Comparison of ENCODE assay signal across 8 cellular contexts in the genomic region with DNA sequence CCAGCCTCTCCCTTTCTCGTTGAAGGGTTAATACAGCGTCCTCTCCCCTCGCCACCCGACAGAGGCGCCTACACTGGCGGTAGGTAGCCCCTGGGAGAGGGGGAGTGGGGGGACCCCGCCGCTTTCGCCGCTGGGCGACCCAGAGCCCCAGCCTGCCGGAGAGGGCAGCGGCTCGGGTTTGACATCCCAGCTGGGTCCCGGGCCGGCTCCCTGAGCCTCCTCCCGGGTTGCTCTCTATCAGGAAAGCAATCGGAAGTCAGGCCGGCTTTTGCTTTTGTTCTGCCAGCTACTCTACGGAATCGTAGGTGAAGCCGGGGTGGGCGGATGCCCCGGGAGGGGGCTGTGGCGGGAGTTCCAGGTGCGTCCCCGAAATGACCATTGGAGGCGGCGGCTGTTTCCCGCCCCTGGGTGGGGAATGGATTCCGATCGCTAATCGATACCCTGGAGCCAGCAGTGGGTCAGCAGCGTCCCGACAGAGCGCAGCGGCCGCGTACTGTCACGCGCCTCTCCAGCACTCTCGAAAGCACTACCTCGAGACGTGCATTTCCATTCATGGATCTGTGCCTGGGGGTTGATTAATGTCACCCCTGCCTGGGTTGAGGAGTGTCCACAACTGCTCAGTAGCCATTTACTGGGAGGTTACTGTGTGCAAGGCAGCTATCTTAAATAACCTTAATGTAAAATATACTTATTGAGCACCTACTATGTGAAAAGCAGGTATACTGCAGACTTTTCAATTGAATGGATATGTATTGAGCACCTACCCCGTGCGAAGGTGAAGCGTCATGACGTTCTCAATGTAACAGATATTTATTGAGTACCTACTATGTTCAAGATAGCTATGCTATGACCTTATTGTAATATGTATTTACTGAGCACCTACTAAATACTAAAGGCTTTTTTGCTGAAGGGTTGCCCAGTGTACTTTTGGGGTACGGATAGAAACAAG. TPM values are rescaled to one million over a fixed set of nuclear protein-coding genes. Genes with fewer than 3 reads are reported as not detected.
A peak's percentile ranks its signal among the peaks of the same experiment; 100 is the strongest.
DNase-seq lines count a peak whose midpoint lies in the region; ATAC-seq and TF ChIP-seq lines count a peak whose summit lies in the region.

No MANE protein-coding gene starts in this region.

- H3K27ac ChIP-seq in VCaP (peak overlapping the region; percentile 66; the same call in 1 of the 2 replicates), right cardiac atrium (ENCODE audit: low read length) (peak overlapping the region; percentile 80), gastrocnemius medialis (peak overlapping the region in 1 of 4 donors; percentile 46)

- TF ChIP-seq POLR2A in gastrocnemius medialis (IDR thresholded peaks at IDR 0.05): no peak

- H3K4me3 ChIP-seq in right cardiac atrium (ENCODE audit: low read length) (peak overlapping the region; percentile 88), gastrocnemius medialis (peak overlapping the region; percentile 68 to 87 (median 78))

- peaks cover 3% of the 10 kb centered on the region for H3K9me3 Mint-ChIP-seq in activated CD4-positive, alpha-beta T cell treated with anti-CD3 and anti-CD28 coated beads for 36 hours (ENCODE audit: low read depth)

- CTCF ChIA-PET in activated CD4-positive, alpha-beta T cell treated with anti-CD3 and anti-CD28 coated beads for 36 hours (lab: Charles Lee): no interaction called here

- H3K4me1 Mint-ChIP-seq in activated CD4-positive, alpha-beta T cell treated with anti-CD3 and anti-CD28 coated beads for 36 hours: peaks cover 4% of the 10 kb centered on the region

- peak; percentile 17 for DNase-seq in activated CD4-positive, alpha-beta T cell treated with anti-CD3 and anti-CD28 coated beads for 36 hours
- DNase-seq in activated CD4-positive, alpha-beta T cell treated with anti-CD3 and anti-CD28 coated beads for 4 hours: no peak
- DNase-seq in right cardiac atrium: peak; percentile 12 to 45 (median 43)
- peak in 1 of 2 donors; percentile 7 for DNase-seq in gastrocnemius medialis
- DNase-seq in stimulated activated naive CD4-positive, alpha-beta T cell (lab: John Stamatoyannopoulos, UW): no peak
- DNase-seq in stimulated activated CD8-positive, alpha-beta memory T cell treated with anti-CD3 and anti-CD28 coated beads, Interleukin-4, amount 100 ng/mL, for 48 hours: no peak

- in situ Hi-C loops in gastrocnemius medialis (cut with MboI; ENCODE audit: low sequenced_read_pairs in 4 of 4): no loop called here

- intact Hi-C loops in activated CD4-positive, alpha-beta T cell treated with anti-CD3 and anti-CD28 coated beads for 36 hours (cut with DNase I, micrococcal nuclease): no loop called here
- intact Hi-C loops in right cardiac atrium (cut with DNase I): no loop called here
- intact Hi-C loops in gastrocnemius medialis (cut with DNase I; ENCODE audit: low total_unique reads): loop anchor here (2.0 to 5.0 kb wide), 3 partner anchors 51 to 221 kb away; no protein-coding TSS in a partner anchor

- no peak for TF ChIP-seq CTCF in VCaP (conservative IDR thresholded peaks at IDR 0.05)
- TF ChIP-seq CTCF in gastrocnemius medialis (IDR thresholded peaks at IDR 0.05 in 4 of 5, conservative IDR thresholded peaks at IDR 0.05 in 1 of 5): no peak

- no peaks in the 10 kb centered on the region for H3K9me3 ChIP-seq in right cardiac atrium (ENCODE audit: control insufficient read depth, low read length)
- no peaks in the 10 kb centered on the region for H3K9me3 ChIP-seq in gastrocnemius medialis

- POLR2A ChIA-PET in activated CD4-positive, alpha-beta T cell treated with anti-CD3 and anti-CD28 coated beads for 36 hours (lab: Charles Lee): no interaction called here

- H3K27me3 ChIP-seq in right cardiac atrium (ENCODE audit: control insufficient read depth, insufficient read depth) (no peaks in the 10 kb centered on the region), gastrocnemius medialis (peaks cover 0 to 8% (median 4%) of the 10 kb centered on the region in 3 donors)

- H3K36me3 ChIP-seq in gastrocnemius medialis: no peaks in the 10 kb centered on the region

- WGBS in right cardiac atrium: 5% methylated on average over 49 of the region's 49 CpGs

- no peaks in the 10 kb centered on the region for H3K36me3 Mint-ChIP-seq in activated CD4-positive, alpha-beta T cell treated with anti-CD3 and anti-CD28 coated beads for 36 hours (ENCODE audit: low read depth)

- ATAC-seq in activated CD4-positive, alpha-beta T cell treated with anti-CD3 and anti-CD28 coated beads for 36 hours: no peak
- ATAC-seq in right cardiac atrium (peak; percentile 54 to 58), gastrocnemius medialis (peak; percentile 3 to 39), GM18907 (IDR thresholded peaks at IDR 0.05; ENCODE audit: unreplicated experiment) (no peak)

- H3K4me1 ChIP-seq in right cardiac atrium (ENCODE audit: control insufficient read depth, insufficient read depth, low read length): no peaks in the 10 kb centered on the region
- H3K4me1 ChIP-seq in gastrocnemius medialis: peaks cover 0 to 10% of the 10 kb centered on the region in 2 donors

- peak overlapping the region; percentile 16 for H3K4me3 Mint-ChIP-seq in activated CD4-positive, alpha-beta T cell treated with anti-CD3 and anti-CD28 coated beads for 36 hours

- no peak overlapping the region for H3K27ac Mint-ChIP-seq in activated CD4-positive, alpha-beta T cell treated with anti-CD3 and anti-CD28 coated beads for 36 hours

- peaks cover 59% of the 10 kb centered on the region for H3K27me3 Mint-ChIP-seq in activated CD4-positive, alpha-beta T cell treated with anti-CD3 and anti-CD28 coated beads for 36 hours

RNA-seq across cellular contexts. Expression of gene MAPK4, which starts 1.1 kb away (rescaled TPM):
- not detected for total RNA-seq in activated CD4-positive, alpha-beta T cell treated with anti-CD3 and anti-CD28 coated beads for 36 hours
- total RNA-seq in right cardiac atrium (10 to 100 TPM; 24.9 to 73.9 (median 35.1) TPM), gastrocnemius medialis (1 to 10 TPM in 3 of 4 donors, under 1 TPM in 1; 0.68 to 2.4 (median 1.7) TPM)
- 15.5 TPM for polyA plus RNA-seq in right cardiac atrium

Comparison
In these comparisons a context has a peak if more than half of its experiments do, and no peak if none do; other contexts are left out.
1. DNase-seq: peak in activated CD4-positive, alpha-beta T cell treated with anti-CD3 and anti-CD28 coated beads for 36 hours (single experiment) and right cardiac atrium (3 of 3); none in activated CD4-positive, alpha-beta T cell treated with anti-CD3 and anti-CD28 coated beads for 4 hours (0 of 2), stimulated activated naive CD4-positive, alpha-beta T cell (0 of 6) and stimulated activated CD8-positive, alpha-beta memory T cell treated with anti-CD3 and anti-CD28 coated beads, Interleukin-4, amount 100 ng/mL, for 48 hours (single experiment).
2. ATAC-seq: peak in right cardiac atrium (2 of 2) and gastrocnemius medialis (2 of 2); none in activated CD4-positive, alpha-beta T cell treated with anti-CD3 and anti-CD28 coated beads for 36 hours (single experiment) and GM18907 (single experiment).
3. RNA of gene MAPK4, which starts 1.1 kb away (total RNA-seq): 24.9 to 73.9 TPM in right cardiac atrium; 0.68 to 2.4 TPM in gastrocnemius medialis and not detected in activated CD4-positive, alpha-beta T cell treated with anti-CD3 and anti-CD28 coated beads for 36 hours; every median in the first group is over 4 times any median in the second.